ENCODE assay signal across 1 cellular context in genomic region chr4:37605843-37606565, GRCh38.
TF ChIP-seq lines count a peak whose summit lies in the region.

No MANE protein-coding gene starts in this region.

TF ChIP-seq in HEK293, 187 proteins besides CTCF, POLR2A, EP300 and RAD21 (continued from another document):
- TF ChIP-seq ZNF280D (tag by site-specific recombination; IDR thresholded peaks at IDR 0.05): no peak
- no peak for TF ChIP-seq ZXDB (tag by site-specific recombination; IDR thresholded peaks at IDR 0.05)
- TF ChIP-seq PRDM10 (tag by site-specific recombination; IDR thresholded peaks at IDR 0.05): no peak
- TF ChIP-seq PRDM1 (tag by site-specific recombination; IDR thresholded peaks at IDR 0.05): peak; percentile 84
